13 cellular contexts compared by ENCODE assay signal in the genomic region with DNA sequence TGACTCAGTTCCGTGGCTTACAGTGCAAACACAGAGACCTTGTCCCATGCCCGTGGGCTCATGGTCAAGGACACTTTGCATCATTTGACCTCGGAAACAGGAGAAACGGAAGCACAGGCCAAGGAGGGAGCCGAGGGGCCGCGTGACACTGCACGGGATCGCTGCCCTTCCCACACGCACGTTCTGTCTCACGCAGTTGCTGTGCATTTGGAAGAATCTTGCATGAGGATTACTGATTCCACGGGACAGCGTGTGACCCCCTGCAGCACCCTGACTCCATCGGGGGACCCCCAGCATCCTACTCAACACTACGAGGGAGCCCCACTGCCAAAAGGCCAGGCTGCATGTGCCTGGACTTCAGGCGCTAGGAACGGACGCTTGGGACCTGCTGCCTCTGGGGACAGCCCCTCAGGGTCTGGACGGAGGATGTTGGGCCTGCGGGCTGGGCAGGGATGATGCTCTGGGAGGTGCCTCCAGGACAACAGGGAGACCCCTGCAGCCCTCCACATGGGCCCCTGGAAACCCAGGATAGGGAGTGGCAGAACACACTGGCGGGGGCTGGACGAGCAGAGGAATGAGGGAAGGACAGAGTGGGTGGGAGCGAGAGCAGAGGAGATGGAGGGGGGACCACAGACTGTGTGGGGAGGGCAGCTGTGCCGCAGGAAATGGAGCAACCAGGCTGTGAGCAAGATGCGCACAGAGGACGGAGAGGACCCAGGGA.
"Had no signal": no experiment of that assay in that cellular context is flagged by ENCODE, and none has a peak within 500 bp of the region (broad histone marks: within the 10 kb centered on the region; RNA-seq: fewer than 3 reads in every experiment).

No MANE protein-coding gene starts in this region.

- H3K9me3 ChIP-seq: body of pancreas, neutrophil, upper lobe of left lung had no signal

- H3K27me3 ChIP-seq: body of pancreas, foreskin keratinocyte, neutrophil, upper lobe of left lung had no signal

- H3K4me3 ChIP-seq: body of pancreas, SK-N-MC, upper lobe of left lung had no signal

- ATAC-seq: body of pancreas, foreskin keratinocyte, T-cell had no signal

- H3K27ac ChIP-seq: body of pancreas, foreskin keratinocyte, neutrophil, SK-N-MC had no signal

- H3K36me3 ChIP-seq: neutrophil, upper lobe of left lung had no signal

- DNase-seq: activated CD4-positive, CD25-positive, alpha-beta regulatory T cell treated with anti-CD3 and anti-CD28 coated beads, Interleukin-2, amount 50 U/mL, for 72 hours; activated naive CD8-positive, alpha-beta T cell treated with anti-CD3 and anti-CD28 coated beads for 36 hours; amygdala; effector memory CD4-positive, alpha-beta T cell; foreskin keratinocyte; midbrain; small intestine; T-cell; T-helper 9 cell; upper lobe of left lung had no signal

- H3K4me1 ChIP-seq: body of pancreas, foreskin keratinocyte had no signal
